Comparison of ENCODE assay signal across 20 cellular contexts in the genomic region with DNA sequence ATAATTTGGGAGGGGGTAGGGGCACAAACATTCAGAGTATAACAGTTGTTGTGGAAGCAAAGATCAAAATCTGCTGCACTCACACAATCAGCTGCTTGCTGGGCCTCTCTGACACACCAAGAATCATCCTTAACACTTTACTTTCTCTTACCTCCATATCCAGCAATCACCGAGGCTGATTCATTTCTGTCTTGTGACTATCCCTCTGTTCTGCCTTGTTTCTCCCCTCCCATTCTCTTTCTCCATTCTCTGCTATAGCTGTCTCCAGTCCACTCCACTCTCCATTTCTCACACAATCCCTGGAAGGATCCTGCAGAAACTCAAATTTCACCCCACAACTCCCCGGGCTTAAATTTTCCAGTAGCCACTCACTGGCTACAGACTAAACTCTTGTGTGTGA.
A peak's percentile ranks its signal among the peaks of the same experiment; 100 is the strongest.
DNase-seq lines count a peak whose midpoint lies in the region; TF ChIP-seq lines count a peak whose summit lies in the region.
"Had no signal": no experiment of that assay in that cellular context is flagged by ENCODE, and none has a peak within 500 bp of the region (broad histone marks: within the 10 kb centered on the region; RNA-seq: fewer than 3 reads in every experiment).

No MANE protein-coding gene starts in this region.

- no peak for TF ChIP-seq POLR2A in breast epithelium (IDR thresholded peaks at IDR 0.05)

- H3K27me3 ChIP-seq in breast epithelium (peaks cover 0 to 4% of the 10 kb centered on the region in 2 donors), SK-N-SH (ENCODE audit: insufficient read depth) (no peaks in the 10 kb centered on the region), smooth muscle cell (ENCODE audit: low read depth) (no peaks in the 10 kb centered on the region), SJCRH30 (no peaks in the 10 kb centered on the region)
- H3K27me3 ChIP-seq: gastrocnemius medialis, left lung, neutrophil, transverse colon had no signal

- H3K4me2 ChIP-seq in SK-N-SH: 0 out of 2 replicates have a peak overlapping the region, but pooled peaks have one; percentile 31
- peak overlapping the region; percentile 21 for H3K4me2 ChIP-seq in smooth muscle cell

- H3K79me2 ChIP-seq in SK-N-SH (ENCODE audit: insufficient read depth) (no peaks in the 10 kb centered on the region), smooth muscle cell (ENCODE audit: low read depth) (no peaks in the 10 kb centered on the region)

- H3K4me1 ChIP-seq in breast epithelium (no peaks in the 10 kb centered on the region), SK-N-SH (ENCODE audit: control insufficient read depth in 1 of 2, insufficient read depth in 2 of 2, low read depth in 1 of 2, low read length in 1 of 2) (peaks cover 7 to 23% of the 10 kb centered on the region in 2 experiments; a peak in 3 of 4 replicates), smooth muscle cell (ENCODE audit: low read depth) (no peaks in the 10 kb centered on the region), SJCRH30 (no peaks in the 10 kb centered on the region; the same call in 1 of the 2 replicates)
- H3K4me1 ChIP-seq: gastrocnemius medialis, left lung, transverse colon had no signal

- no peaks in the 10 kb centered on the region for H3K36me3 Mint-ChIP-seq in MCF 10A (ENCODE audit: insufficient read depth, unreplicated experiment)

- H3K36me3 ChIP-seq in breast epithelium (no peaks in the 10 kb centered on the region), SK-N-SH (replicated peaks in 1 of 2; ENCODE audit: control insufficient read depth in 1 of 2, insufficient read depth in 2 of 2, low read length in 1 of 2) (no peaks in the 10 kb centered on the region), smooth muscle cell (ENCODE audit: low read depth) (no peaks in the 10 kb centered on the region), SJCRH30 (no peaks in the 10 kb centered on the region)
- H3K36me3 ChIP-seq: gastrocnemius medialis, left lung, neutrophil, transverse colon had no signal

- no peak for TF ChIP-seq EP300 in SK-N-SH (IDR thresholded peaks at IDR 0.05; ENCODE audit: borderline replicate concordance in 1 of 2, low read depth in 1 of 2, low read length in 1 of 2)

- TF ChIP-seq CTCF in MCF 10A (IDR thresholded peaks at IDR 0.05; ENCODE audit: unreplicated experiment) (no peak), breast epithelium (IDR thresholded peaks at IDR 0.05) (no peak), SK-N-SH (IDR thresholded peaks at IDR 0.05) (no peak), fibroblast of mammary gland (conservative IDR thresholded peaks at IDR 0.05; ENCODE audit: control insufficient read depth, insufficient read depth, low read depth, low read length) (no peak), smooth muscle cell (IDR thresholded peaks at IDR 0.05; ENCODE audit: borderline replicate concordance, insufficient read depth, poor library complexity, severe bottlenecking) (no peak)

- H3K27me3 Mint-ChIP-seq in MCF 10A (ENCODE audit: insufficient read depth, unreplicated experiment): no peaks in the 10 kb centered on the region

- intact Hi-C loops in MCF 10A (cut with micrococcal nuclease) (loop anchor here (2.0 kb wide), 1 partner anchor 97 kb away; no protein-coding TSS in a partner anchor), breast epithelium (cut with DNase I; ENCODE audit: low total_unique reads) (no loop called here)

- no peak overlapping the region for H3K27ac ChIP-seq in breast epithelium
- peak overlapping the region in 1 of 2 experiments; percentile 87; a peak in 2 of 4 replicates for H3K27ac ChIP-seq in SK-N-SH (ENCODE audit: low read depth in 2 of 2, low read length in 1 of 2)
- peak overlapping the region; percentile 97 for H3K27ac ChIP-seq in smooth muscle cell (ENCODE audit: low read depth)
- no peak overlapping the region for H3K27ac ChIP-seq in SJCRH30
- H3K27ac ChIP-seq: gastrocnemius medialis, left lung, neutrophil, transverse colon had no signal

- no peaks in the 10 kb centered on the region for H3K9me2 ChIP-seq in SK-N-SH

- H3F3A ChIP-seq in SK-N-SH (replicated peaks; ENCODE audit: insufficient read depth) (peaks cover 19% of the 10 kb centered on the region), smooth muscle cell (ENCODE audit: low read depth) (peaks cover 13% of the 10 kb centered on the region)

- H3K9me3 ChIP-seq in breast epithelium: no peaks in the 10 kb centered on the region
- H3K9me3 ChIP-seq in SK-N-SH: no peaks in the 10 kb centered on the region
- no peaks in the 10 kb centered on the region for H3K9me3 ChIP-seq in smooth muscle cell (replicated peaks; ENCODE audit: low read depth)
- H3K9me3 ChIP-seq in SJCRH30 (replicated peaks): no peaks in the 10 kb centered on the region; the same call in 1 of the 2 replicates
- H3K9me3 ChIP-seq: gastrocnemius medialis, left lung, neutrophil, transverse colon had no signal

- peak overlapping the region; percentile 53; the same call in 1 of the 2 replicates for H2AFZ ChIP-seq in SK-N-SH (ENCODE audit: low read depth)
- peak overlapping the region; percentile 16 for H2AFZ ChIP-seq in smooth muscle cell (ENCODE audit: low read depth)

- TF ChIP-seq RAD21 in SK-N-SH (IDR thresholded peaks at IDR 0.05; ENCODE audit: low read length): no peak

- peaks cover 41% of the 10 kb centered on the region for H3K4me1 Mint-ChIP-seq in MCF 10A (ENCODE audit: insufficient read depth, unreplicated experiment)

- CTCF ChIA-PET in MCF 10A (lab: Yijun Ruan, JAX) (no interaction called here), SK-N-SH (lab: Yijun Ruan, JAX) (no interaction called here)

- no peak overlapping the region for H3K4me3 Mint-ChIP-seq in MCF 10A (ENCODE audit: unreplicated experiment)
- H3K4me3 Mint-ChIP-seq: CD4-positive, alpha-beta T cell had no signal

- H3K9me3 Mint-ChIP-seq in MCF 10A (ENCODE audit: unreplicated experiment): no peaks in the 10 kb centered on the region
- H3K9me3 Mint-ChIP-seq: CD4-positive, alpha-beta T cell had no signal

- H3K4me3 ChIP-seq in breast epithelium (no peak overlapping the region), SK-N-SH (ENCODE audit: low read depth in 2 of 2, low read length in 1 of 2) (no peak overlapping the region), fibroblast of mammary gland (ENCODE audit: control insufficient read depth, low read depth, low read length) (no peak overlapping the region), smooth muscle cell (no peak overlapping the region), SJCRH30 (no peak overlapping the region)
- H3K4me3 ChIP-seq: gastrocnemius medialis, left lung, transverse colon had no signal

- H3K9ac ChIP-seq in SK-N-SH (peak overlapping the region; percentile 60; the same call in 1 of the 2 replicates), smooth muscle cell (ENCODE audit: low read depth) (peak overlapping the region; percentile 86)

- POLR2A ChIA-PET in MCF 10A (lab: Yijun Ruan, JAX): interaction anchor here (1.0 to 1.3 kb wide), 4 partner anchors 11 to 731 kb away, joined by 4 to 5 read pairs (median 4); no protein-coding TSS in a partner anchor
- POLR2A ChIA-PET in SK-N-SH (lab: Yijun Ruan, JAX): no interaction called here

- DNase-seq in MCF 10A (ENCODE audit: unreplicated experiment) (peak; percentile 13), breast epithelium (ENCODE audit: low spot score in 2 of 2) (no peak), SK-N-SH (no peak), fibroblast of mammary gland (ENCODE audit: low read depth) (peak; percentile 79), smooth muscle cell (lab: John Stamatoyannopoulos, UW; ENCODE audit: unreplicated experiment) (no peak), NCI-H187 treated with DMSO at 0.1 percent for 48 hours (lab: John Stamatoyannopoulos, UW) (no peak), SJCRH30 (no peak), superior temporal gyrus (ENCODE audit: extremely low spot score) (no peak)
- DNase-seq: activated effector memory CD4-positive, alpha-beta T cell treated with anti-CD3 and anti-CD28 coated beads, Interleukin-2, amount 50 U/mL, for 16 hours; aorta; CD4-positive, alpha-beta T cell; DND-41; gastrocnemius medialis; KBM-7; left lung; NCI-H1092; right cardiac atrium; stimulated activated naive CD8-positive, alpha-beta T cell treated with anti-CD3 and anti-CD28 coated beads, Interleukin-15, Interleukin-2, amounts not matched to agents 100 U/mL and 50 U/mL, for 24 hours; transverse colon had no signal

- H4K20me1 ChIP-seq in SK-N-SH (ENCODE audit: insufficient read depth): no peaks in the 10 kb centered on the region
- no peaks in the 10 kb centered on the region for H4K20me1 ChIP-seq in smooth muscle cell (ENCODE audit: low read depth)

- no TSS peak for BruUV-seq in MCF 10A (replicated peaks; lab: Mats Ljungman, UMichigan)

- peak overlapping the region; percentile 89 for H3K27ac Mint-ChIP-seq in MCF 10A (ENCODE audit: low read depth, unreplicated experiment)
- H3K27ac Mint-ChIP-seq: CD4-positive, alpha-beta T cell had no signal

- WGBS in SK-N-SH (ENCODE audit: low lambda C conversion rate): 64% methylated on average over 2 of the region's 2 CpGs
- 38% methylated on average over 2 of the region's 2 CpGs for WGBS in smooth muscle cell (ENCODE audit: low lambda C conversion rate)

TF ChIP-seq in SK-N-SH, 30 proteins besides CTCF, POLR2A, EP300 and RAD21 (continues in another document):
- TF ChIP-seq FOSL2 (IDR thresholded peaks at IDR 0.05; ENCODE audit: borderline replicate concordance, low read depth): no peak
- TF ChIP-seq RXRA (IDR thresholded peaks at IDR 0.05; ENCODE audit: borderline replicate concordance, low read depth): no peak
- no peak for TF ChIP-seq CHD2 (IDR thresholded peaks at IDR 0.05; ENCODE audit: low read length, partially characterized antibody)
- TF ChIP-seq, protein P1, sequence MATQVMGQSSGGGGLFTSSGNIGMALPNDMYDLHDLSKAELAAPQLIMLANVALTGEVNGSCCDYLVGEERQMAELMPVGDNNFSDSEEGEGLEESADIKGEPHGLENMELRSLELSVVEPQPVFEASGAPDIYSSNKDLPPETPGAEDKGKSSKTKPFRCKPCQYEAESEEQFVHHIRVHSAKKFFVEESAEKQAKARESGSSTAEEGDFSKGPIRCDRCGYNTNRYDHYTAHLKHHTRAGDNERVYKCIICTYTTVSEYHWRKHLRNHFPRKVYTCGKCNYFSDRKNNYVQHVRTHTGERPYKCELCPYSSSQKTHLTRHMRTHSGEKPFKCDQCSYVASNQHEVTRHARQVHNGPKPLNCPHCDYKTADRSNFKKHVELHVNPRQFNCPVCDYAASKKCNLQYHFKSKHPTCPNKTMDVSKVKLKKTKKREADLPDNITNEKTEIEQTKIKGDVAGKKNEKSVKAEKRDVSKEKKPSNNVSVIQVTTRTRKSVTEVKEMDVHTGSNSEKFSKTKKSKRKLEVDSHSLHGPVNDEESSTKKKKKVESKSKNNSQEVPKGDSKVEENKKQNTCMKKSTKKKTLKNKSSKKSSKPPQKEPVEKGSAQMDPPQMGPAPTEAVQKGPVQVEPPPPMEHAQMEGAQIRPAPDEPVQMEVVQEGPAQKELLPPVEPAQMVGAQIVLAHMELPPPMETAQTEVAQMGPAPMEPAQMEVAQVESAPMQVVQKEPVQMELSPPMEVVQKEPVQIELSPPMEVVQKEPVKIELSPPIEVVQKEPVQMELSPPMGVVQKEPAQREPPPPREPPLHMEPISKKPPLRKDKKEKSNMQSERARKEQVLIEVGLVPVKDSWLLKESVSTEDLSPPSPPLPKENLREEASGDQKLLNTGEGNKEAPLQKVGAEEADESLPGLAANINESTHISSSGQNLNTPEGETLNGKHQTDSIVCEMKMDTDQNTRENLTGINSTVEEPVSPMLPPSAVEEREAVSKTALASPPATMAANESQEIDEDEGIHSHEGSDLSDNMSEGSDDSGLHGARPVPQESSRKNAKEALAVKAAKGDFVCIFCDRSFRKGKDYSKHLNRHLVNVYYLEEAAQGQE (IDR thresholded peaks at IDR 0.05; ENCODE audit: low read depth, low read length): no peak

Comparison
In these comparisons a context has a peak if more than half of its experiments do, and no peak if none do; other contexts are left out.
1. DNase-seq: peak in MCF 10A (single experiment) and fibroblast of mammary gland (single experiment); none in breast epithelium (0 of 2), SK-N-SH (single experiment), smooth muscle cell (single experiment), NCI-H187 treated with DMSO at 0.1 percent for 48 hours (single experiment), SJCRH30 (0 of 2) and superior temporal gyrus (single experiment).